In genomic region chr14:100723135-100723883, GRCh38 we compare ENCODE assay signal across 35 cellular contexts. TPM values are rescaled to one million over a fixed set of nuclear protein-coding genes. Genes with fewer than 3 reads are reported as not detected.
"Had no signal": no experiment of that assay in that cellular context is flagged by ENCODE, and none has a peak within 500 bp of the region (broad histone marks: within the 10 kb centered on the region; RNA-seq: fewer than 3 reads in every experiment).

No MANE protein-coding gene starts in this region.

- H3K27ac ChIP-seq: epithelial cell of prostate, esophagus squamous epithelium, sigmoid colon, vagina, VCaP had no signal

- H3K36me3 ChIP-seq: esophagus squamous epithelium, sigmoid colon, vagina had no signal

- H3K4me3 Mint-ChIP-seq: activated naive CD4-positive, alpha-beta T cell treated with anti-CD3 and anti-CD28 coated beads for 36 hours; activated naive CD8-positive, alpha-beta T cell treated with anti-CD3 and anti-CD28 coated beads, Interleukin-2, amount 10 ng/mL, durations not matched to agents 7 days and 5 days; activated T-helper 1 cell treated with anti-CD3 and anti-CD28 coated beads, Interleukin-12 subunit alpha, Interleukin-12 subunit beta, Interleukin-2, Interleukin-4 antibody, amounts not matched to agents 30 ng/mL and 10 ng/mL and 1 ng/mL, durations not matched to agents 14 hours and 24 hours and 36 hours; central memory CD8-positive, alpha-beta T cell; dendritic cell treated with granulocyte-macrophage colony-stimulating factor and Interleukin-4, amounts not matched to agents 40 ng/mL and 50 ng/mL, for 4 days; mesothelial cell of epicardium; naive B cell; stimulated activated memory B cell treated with anti-CD40 and anti-IgM and Interleukin-4, amounts not matched to agents 10 μg/mL and 1 μg/mL and 100 μg/mL, for 72 hours; stimulated activated naive CD8-positive, alpha-beta T cell treated with anti-CD3 and anti-CD28 coated beads, Interleukin-15, amount 100 ng/mL, for 72 hours; T-helper 1 cell treated with Interleukin-12 subunit alpha and Interleukin-12 subunit beta and Interleukin-4 antibody, amounts not matched to agents 30 μg/mL and 1 μg/mL, for 36 hours had no signal

- H3K4me1 ChIP-seq: sigmoid colon, vagina had no signal

- DNase-seq: activated CD4-positive, alpha-beta T cell treated with anti-CD3 and anti-CD28 coated beads for 48 hours; activated CD4-positive, alpha-beta T cell treated with anti-CD3 and anti-CD28 coated beads, Interleukin-2, amount 50 U/mL, for 48 hours; activated CD8-positive, alpha-beta memory T cell treated with anti-CD3 and anti-CD28 coated beads for 24 hours; activated effector memory CD4-positive, alpha-beta T cell treated with anti-CD3 and anti-CD28 coated beads, Interleukin-2, amount 50 U/mL, for 16 hours; activated naive CD4-positive, alpha-beta T cell treated with anti-CD3 and anti-CD28 coated beads for 36 hours; activated naive CD8-positive, alpha-beta T cell treated with anti-CD3 and anti-CD28 coated beads, Interleukin-2, amount 10 ng/mL, durations not matched to agents 7 days and 5 days; esophagus squamous epithelium; foreskin melanocyte; islet precursor cell; left cardiac atrium; naive B cell; sigmoid colon; small intestine; stimulated activated CD4-positive, alpha-beta T cell treated with anti-CD3 and anti-CD28 coated beads, Interleukin-1b, Interleukin-23, amount 100 ng/mL, for 48 hours; stimulated activated CD4-positive, alpha-beta T cell treated with anti-CD3 and anti-CD28 coated beads, Interleukin-4, amount 100 ng/mL, for 4 hours; stimulated activated CD8-positive, alpha-beta memory T cell treated with anti-CD3 and anti-CD28 coated beads, Interleukin-4, amount 100 ng/mL, for 48 hours; stimulated activated naive CD8-positive, alpha-beta T cell treated with anti-CD3 and anti-CD28 coated beads, Interleukin-15, amount 100 ng/mL, for 72 hours; substantia nigra; SW 1271; T-helper 9 cell had no signal

- ATAC-seq: activated CD4-positive, CD25-positive, alpha-beta regulatory T cell treated with anti-CD3 and anti-CD28 coated beads, Interleukin-2, amount 50 U/mL, for 24 hours; left cardiac atrium; stimulated activated memory B cell treated with anti-CD40 and anti-IgM and Interleukin-4, amounts not matched to agents 10 μg/mL and 1 μg/mL and 100 μg/mL, for 72 hours; stimulated activated naive CD8-positive, alpha-beta T cell treated with anti-CD3 and anti-CD28 coated beads, Interleukin-15, amount 100 ng/mL, for 72 hours had no signal

- H3K4me3 ChIP-seq: esophagus squamous epithelium, sigmoid colon, vagina had no signal

- H3K9me3 Mint-ChIP-seq: activated naive CD4-positive, alpha-beta T cell treated with anti-CD3 and anti-CD28 coated beads for 36 hours; activated naive CD8-positive, alpha-beta T cell treated with anti-CD3 and anti-CD28 coated beads, Interleukin-2, amount 10 ng/mL, durations not matched to agents 7 days and 5 days; activated T-helper 1 cell treated with anti-CD3 and anti-CD28 coated beads, Interleukin-12 subunit alpha, Interleukin-12 subunit beta, Interleukin-2, Interleukin-4 antibody, amounts not matched to agents 30 ng/mL and 10 ng/mL and 1 ng/mL, durations not matched to agents 14 hours and 24 hours and 36 hours; central memory CD8-positive, alpha-beta T cell; dendritic cell treated with granulocyte-macrophage colony-stimulating factor and Interleukin-4, amounts not matched to agents 40 ng/mL and 50 ng/mL, for 4 days; mesothelial cell of epicardium; stimulated activated naive CD8-positive, alpha-beta T cell treated with anti-CD3 and anti-CD28 coated beads, Interleukin-15, amount 100 ng/mL, for 72 hours; T-helper 1 cell treated with Interleukin-12 subunit alpha and Interleukin-12 subunit beta and Interleukin-4 antibody, amounts not matched to agents 30 μg/mL and 1 μg/mL, for 36 hours; type B pancreatic cell had no signal

- FAIRE-seq: small intestine, TTC549 had no signal

- H3K9me3 ChIP-seq: esophagus squamous epithelium, sigmoid colon, vagina had no signal

- H3K4me1 Mint-ChIP-seq: activated naive CD8-positive, alpha-beta T cell treated with anti-CD3 and anti-CD28 coated beads, Interleukin-2, amount 10 ng/mL, durations not matched to agents 7 days and 5 days; stimulated activated memory B cell treated with anti-CD40 and anti-IgM and Interleukin-4, amounts not matched to agents 10 μg/mL and 1 μg/mL and 100 μg/mL, for 72 hours; stimulated activated naive CD8-positive, alpha-beta T cell treated with anti-CD3 and anti-CD28 coated beads, Interleukin-15, amount 100 ng/mL, for 72 hours had no signal

- H3K36me3 Mint-ChIP-seq: activated naive CD8-positive, alpha-beta T cell treated with anti-CD3 and anti-CD28 coated beads, Interleukin-2, amount 10 ng/mL, durations not matched to agents 7 days and 5 days; mesothelial cell of epicardium; stimulated activated memory B cell treated with anti-CD40 and anti-IgM and Interleukin-4, amounts not matched to agents 10 μg/mL and 1 μg/mL and 100 μg/mL, for 72 hours had no signal

- H3K27me3 ChIP-seq: vagina had no signal

- H3K27ac Mint-ChIP-seq: activated naive CD4-positive, alpha-beta T cell treated with anti-CD3 and anti-CD28 coated beads for 36 hours; activated naive CD8-positive, alpha-beta T cell treated with anti-CD3 and anti-CD28 coated beads, Interleukin-2, amount 10 ng/mL, durations not matched to agents 7 days and 5 days; activated T-helper 1 cell treated with anti-CD3 and anti-CD28 coated beads, Interleukin-12 subunit alpha, Interleukin-12 subunit beta, Interleukin-2, Interleukin-4 antibody, amounts not matched to agents 30 ng/mL and 10 ng/mL and 1 ng/mL, durations not matched to agents 14 hours and 24 hours and 36 hours; dendritic cell treated with granulocyte-macrophage colony-stimulating factor and Interleukin-4, amounts not matched to agents 40 ng/mL and 50 ng/mL, for 4 days; naive B cell; stimulated activated memory B cell treated with anti-CD40 and anti-IgM and Interleukin-4, amounts not matched to agents 10 μg/mL and 1 μg/mL and 100 μg/mL, for 72 hours; stimulated activated naive CD8-positive, alpha-beta T cell treated with anti-CD3 and anti-CD28 coated beads, Interleukin-15, amount 100 ng/mL, for 72 hours; T-helper 1 cell treated with Interleukin-12 subunit alpha and Interleukin-12 subunit beta and Interleukin-4 antibody, amounts not matched to agents 30 μg/mL and 1 μg/mL, for 36 hours; type B pancreatic cell had no signal

RNA-seq across cellular contexts. Expression of gene DLK1, which starts 3.4 kb away (rescaled TPM):
- total RNA-seq: activated naive CD4-positive, alpha-beta T cell treated with anti-CD3 and anti-CD28 coated beads for 36 hours; activated naive CD8-positive, alpha-beta T cell treated with anti-CD3 and anti-CD28 coated beads, Interleukin-2, amount 10 ng/mL, durations not matched to agents 7 days and 5 days; activated T-helper 1 cell treated with anti-CD3 and anti-CD28 coated beads, Interleukin-12 subunit alpha, Interleukin-12 subunit beta, Interleukin-2, Interleukin-4 antibody, amounts not matched to agents 30 ng/mL and 10 ng/mL and 1 ng/mL, durations not matched to agents 14 hours and 24 hours and 36 hours; esophagus squamous epithelium; glomerular endothelial cell; lower leg skin; posterior vena cava had no signal
